ENCODE assay signal across 22 cellular contexts in the genomic region with DNA sequence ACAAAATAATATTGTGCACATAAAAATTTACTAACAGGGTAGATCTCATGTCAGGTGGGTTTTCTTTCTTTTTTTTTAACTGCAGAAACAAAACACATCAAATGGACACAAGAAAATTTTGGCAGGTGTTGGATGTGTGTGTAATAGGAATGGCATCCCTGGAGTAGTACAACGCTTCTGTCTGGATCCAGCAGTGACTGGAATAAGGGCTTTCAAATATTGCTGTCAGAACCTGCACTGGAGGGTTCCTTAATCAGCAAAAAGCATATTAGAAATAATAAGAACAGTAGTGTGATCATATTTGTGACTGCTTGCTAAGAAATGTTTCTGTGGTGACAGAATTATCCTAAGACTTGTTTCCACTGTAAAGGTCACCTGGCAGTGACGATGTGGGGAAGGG. TPM values are rescaled to one million over a fixed set of nuclear protein-coding genes. Genes with fewer than 3 reads are reported as not detected.
DNase-seq lines count a peak whose midpoint lies in the region; ATAC-seq and TF ChIP-seq lines count a peak whose summit lies in the region.
"Had no signal": no experiment of that assay in that cellular context is flagged by ENCODE, and none has a peak within 500 bp of the region (broad histone marks: within the 10 kb centered on the region; RNA-seq: fewer than 3 reads in every experiment).

No MANE protein-coding gene starts in this region.

- H3K27me3 ChIP-seq in PC-3 (ENCODE audit: low read length), result no peaks in the 10 kb centered on the region
- no peaks in the 10 kb centered on the region for H3K27me3 ChIP-seq in trophoblast cell (ENCODE audit: insufficient read depth, low read length)
- no peaks in the 10 kb centered on the region for H3K27me3 ChIP-seq in right lobe of liver
- H3K27me3 ChIP-seq: ascending aorta, left lung, SJCRH30 had no signal

- H4K8ac ChIP-seq in trophoblast cell (ENCODE audit: low read depth, low read length), result no peak overlapping the region

- no peaks in the 10 kb centered on the region for H4K20me1 ChIP-seq in PC-3 (ENCODE audit: low read length)

- H3K18ac ChIP-seq in trophoblast cell (ENCODE audit: low read length), result no peak overlapping the region

- H2AFZ ChIP-seq in PC-3 (ENCODE audit: low read length), result no peak overlapping the region
- no peak overlapping the region for H2AFZ ChIP-seq in trophoblast cell (ENCODE audit: insufficient read depth, low read length, poor library complexity)

- no TSS peak for BruUV-seq in PC-3 (replicated peaks; lab: Mats Ljungman, UMichigan)

- peaks cover 57% of the 10 kb centered on the region for H3K4me1 ChIP-seq in PC-3 (ENCODE audit: insufficient read depth, low read length)
- peaks cover 15 to 18% of the 10 kb centered on the region in 2 experiments for H3K4me1 ChIP-seq in trophoblast cell (ENCODE audit: control insufficient read depth in 1 of 2, insufficient read depth in 2 of 2, low read length in 2 of 2)
- no peaks in the 10 kb centered on the region for H3K4me1 ChIP-seq in right lobe of liver
- H3K4me1 ChIP-seq: ascending aorta had no signal

- H4K12ac ChIP-seq in trophoblast cell (ENCODE audit: low read depth, low read length), result no peak overlapping the region

- H3K4me3 ChIP-seq in PC-3 (ENCODE audit: low read length), result no peak overlapping the region
- H3K4me3 ChIP-seq in choroid plexus epithelial cell (ENCODE audit: low read depth, low read length), result no peak overlapping the region
- H3K4me3 ChIP-seq in trophoblast cell (ENCODE audit: low read depth, low read length), result no peak overlapping the region
- H3K4me3 ChIP-seq in right lobe of liver, result no peak overlapping the region
- H3K4me3 ChIP-seq: ascending aorta, coronary artery, left lung, SJCRH30 had no signal

- no CpG with 5 or more reads among the region's 2 CpGs for WGBS in trophoblast cell (ENCODE audit: extremely low coverage, insufficient coverage, insufficient read length)
- WGBS in right lobe of liver (ENCODE audit: insufficient coverage, low coverage, low lambda C conversion rate, missing lambda C conversion rate), result 74% methylated on average over 2 of the region's 2 CpGs

- peak overlapping the region; percentile 56 for H3K4me2 ChIP-seq in PC-3 (ENCODE audit: low read length)
- H3K4me2 ChIP-seq in trophoblast cell (ENCODE audit: low read length), result no peak overlapping the region

- peaks cover 3% of the 10 kb centered on the region for H3K79me1 ChIP-seq in trophoblast cell (ENCODE audit: low read length)

- no peak overlapping the region for H2BK5ac ChIP-seq in trophoblast cell (ENCODE audit: low read depth, low read length, poor library complexity)

- H3K36me3 Mint-ChIP-seq in activated CD4-positive, alpha-beta T cell treated with anti-CD3 and anti-CD28 coated beads for 36 hours (ENCODE audit: low read depth), result no peaks in the 10 kb centered on the region
- H3K36me3 Mint-ChIP-seq: activated naive CD4-positive, alpha-beta T cell treated with anti-CD3 and anti-CD28 coated beads, Interleukin-2, amount 10 ng/mL, durations not matched to agents 7 days and 5 days had no signal

- no peak overlapping the region for H4K91ac ChIP-seq in trophoblast cell (ENCODE audit: low read depth, low read length)

- H3K4me3 Mint-ChIP-seq in activated CD4-positive, alpha-beta T cell treated with anti-CD3 and anti-CD28 coated beads for 36 hours, result no peak overlapping the region
- H3K4me3 Mint-ChIP-seq: activated naive CD4-positive, alpha-beta T cell treated with anti-CD3 and anti-CD28 coated beads, Interleukin-2, amount 10 ng/mL, durations not matched to agents 7 days and 5 days; neural crest cell had no signal

- H3K9me2 ChIP-seq in PC-3 (replicated peaks; ENCODE audit: low read length), result no peaks in the 10 kb centered on the region

- no peak overlapping the region for H2BK120ac ChIP-seq in trophoblast cell (ENCODE audit: insufficient read depth, low read length, poor library complexity)

- H3F3A ChIP-seq in PC-3 (ENCODE audit: low read length, unreplicated experiment), result no peaks in the 10 kb centered on the region

- H3K9me3 ChIP-seq in PC-3 (ENCODE audit: low read length), result no peaks in the 10 kb centered on the region
- H3K9me3 ChIP-seq in trophoblast cell (ENCODE audit: insufficient read depth, low read depth, low read length), result peaks cover 4% of the 10 kb centered on the region
- no peaks in the 10 kb centered on the region for H3K9me3 ChIP-seq in right lobe of liver
- H3K9me3 ChIP-seq: ascending aorta, left lung, SJCRH30 had no signal

- H3K9me3 Mint-ChIP-seq in activated CD4-positive, alpha-beta T cell treated with anti-CD3 and anti-CD28 coated beads for 36 hours (ENCODE audit: low read depth), result no peaks in the 10 kb centered on the region
- H3K9me3 Mint-ChIP-seq: activated naive CD4-positive, alpha-beta T cell treated with anti-CD3 and anti-CD28 coated beads, Interleukin-2, amount 10 ng/mL, durations not matched to agents 7 days and 5 days; neural crest cell had no signal

- H2AK5ac ChIP-seq in trophoblast cell (ENCODE audit: low read length), result no peak overlapping the region

- ATAC-seq in PC-3, result peak; percentile 50
- no peak for ATAC-seq in activated CD4-positive, alpha-beta T cell treated with anti-CD3 and anti-CD28 coated beads for 36 hours
- ATAC-seq in right lobe of liver, result no peak
- ATAC-seq: left lung had no signal

- no peak for TF ChIP-seq CTCF in PC-3 (conservative IDR thresholded peaks at IDR 0.05; ENCODE audit: low read depth, low read length)
- TF ChIP-seq CTCF in choroid plexus epithelial cell (conservative IDR thresholded peaks at IDR 0.05; ENCODE audit: low read depth, low read length), result no peak
- no peak for TF ChIP-seq CTCF in right lobe of liver (IDR thresholded peaks at IDR 0.05)

- H3K9ac ChIP-seq in PC-3 (ENCODE audit: low read length) (peak overlapping the region; percentile 73), trophoblast cell (ENCODE audit: low read length) (no peak overlapping the region)

- intact Hi-C loops in PC-3 (cut with micrococcal nuclease) (no loop called here), right lobe of liver (cut with DNase I) (no loop called here)
- intact Hi-C loops in activated CD4-positive, alpha-beta T cell treated with anti-CD3 and anti-CD28 coated beads for 36 hours (cut with DNase I, micrococcal nuclease), result no loop called here

- H3K4me1 Mint-ChIP-seq in activated CD4-positive, alpha-beta T cell treated with anti-CD3 and anti-CD28 coated beads for 36 hours, result peaks cover 14% of the 10 kb centered on the region
- H3K4me1 Mint-ChIP-seq: neural crest cell had no signal

- no peak overlapping the region for H2BK12ac ChIP-seq in trophoblast cell (ENCODE audit: low read length)

- no peaks in the 10 kb centered on the region for H3K27me3 Mint-ChIP-seq in activated CD4-positive, alpha-beta T cell treated with anti-CD3 and anti-CD28 coated beads for 36 hours

- H3K79me2 ChIP-seq in PC-3 (ENCODE audit: low read length), result no peaks in the 10 kb centered on the region
- H3K79me2 ChIP-seq in trophoblast cell (ENCODE audit: control insufficient read depth, insufficient read depth, low read length, poor library complexity), result no peaks in the 10 kb centered on the region

- CTCF ChIA-PET in PC-3 (lab: Charles Lee), result no interaction called here
- CTCF ChIA-PET in activated CD4-positive, alpha-beta T cell treated with anti-CD3 and anti-CD28 coated beads for 36 hours (lab: Charles Lee), result no interaction called here

- POLR2A ChIA-PET in PC-3 (lab: Charles Lee; ENCODE audit: unreplicated experiment), result no interaction called here
- POLR2A ChIA-PET in activated CD4-positive, alpha-beta T cell treated with anti-CD3 and anti-CD28 coated beads for 36 hours (lab: Charles Lee), result no interaction called here

- H3K14ac ChIP-seq in trophoblast cell (ENCODE audit: low read length), result no peak overlapping the region

- H3K4ac ChIP-seq in trophoblast cell (ENCODE audit: low read depth, low read length), result no peak overlapping the region

- TF ChIP-seq POLR2A in right lobe of liver (IDR thresholded peaks at IDR 0.05), result no peak

- H3K27ac ChIP-seq in PC-3 (ENCODE audit: low read length) (peak overlapping the region; percentile 94), trophoblast cell (ENCODE audit: low read depth, low read length) (no peak overlapping the region), right lobe of liver (no peak overlapping the region)
- H3K27ac ChIP-seq: ascending aorta, coronary artery, left lung, SJCRH30 had no signal

- peak; percentile 25 for DNase-seq in EL
- peak; percentile 82 for DNase-seq in PC-3
- peak; percentile 39 for DNase-seq in choroid plexus epithelial cell (ENCODE audit: low read depth)
- DNase-seq in trophoblast cell, result peak; percentile 62 to 72
- DNase-seq in activated CD4-positive, alpha-beta T cell treated with anti-CD3 and anti-CD28 coated beads for 36 hours, result no peak
- no peak for DNase-seq in cerebellum (ENCODE audit: low spot score)
- no peak for DNase-seq in NCI-H510A treated with DMSO at 0.1 percent for 48 hours (lab: John Stamatoyannopoulos, UW)
- no peak for DNase-seq in right lobe of liver
- DNase-seq: activated naive CD4-positive, alpha-beta T cell treated with anti-CD3 and anti-CD28 coated beads, Interleukin-2, amount 10 ng/mL, durations not matched to agents 7 days and 5 days; activated T-cell treated with anti-CD3 and anti-CD28 coated beads, Interleukin-2, amount 50 U/mL, for 48 hours; DMS79 treated with DMSO at 0.1 percent for 48 hours; Kasumi-1; left lung; NCI-H2107; NCI-H526 had no signal

- no peak overlapping the region for H3K23ac ChIP-seq in trophoblast cell (ENCODE audit: low read length)

- H3K36me3 ChIP-seq in PC-3 (ENCODE audit: low read depth, low read length) (no peaks in the 10 kb centered on the region), trophoblast cell (ENCODE audit: control insufficient read depth in 1 of 2, insufficient read depth in 2 of 2, low read length in 2 of 2) (no peaks in the 10 kb centered on the region), right lobe of liver (no peaks in the 10 kb centered on the region)
- H3K36me3 ChIP-seq: ascending aorta, left lung, SJCRH30 had no signal

- H3K27ac Mint-ChIP-seq in activated CD4-positive, alpha-beta T cell treated with anti-CD3 and anti-CD28 coated beads for 36 hours, result no peak overlapping the region
- H3K27ac Mint-ChIP-seq: activated naive CD4-positive, alpha-beta T cell treated with anti-CD3 and anti-CD28 coated beads, Interleukin-2, amount 10 ng/mL, durations not matched to agents 7 days and 5 days had no signal

RNA-seq across cellular contexts. Expression of a gene that starts 30.8 kb away (rescaled TPM):
- total RNA-seq in PC-3 (2014; rRNA removed), result 40.0 and 67.9 TPM in 2 replicates
- polyA plus RNA-seq in trophoblast cell (2013), result 0.22 TPM in 2 replicates
- not detected for total RNA-seq in activated CD4-positive, alpha-beta T cell treated with anti-CD3 and anti-CD28 coated beads for 36 hours
- 8.6 TPM for total RNA-seq in cerebellum
- under 1 TPM in 1 of 6 experiments, not detected in 5; 0.20 TPM for total RNA-seq in right lobe of liver
- total RNA-seq: ascending aorta, left lung, mononuclear cell, posterior vena cava, subcutaneous adipose tissue had no signal

RNA-seq across cellular contexts. Expression of a gene that starts 48.0 kb away (rescaled TPM):
- 47.3 and 68.0 TPM in 2 replicates for total RNA-seq in PC-3 (2014; rRNA removed)
- 52.8 and 58.2 TPM in 2 replicates for polyA plus RNA-seq in trophoblast cell (2013)
- 10 to 100 TPM; 23.4 to 29.5 TPM for total RNA-seq in activated CD4-positive, alpha-beta T cell treated with anti-CD3 and anti-CD28 coated beads for 36 hours
- total RNA-seq in cerebellum, result 69.5 TPM
- 10 to 100 TPM; 20.3 to 45.4 (median 32.2) TPM for total RNA-seq in right lobe of liver

Comparison
In these comparisons a context has a peak if more than half of its experiments do, and no peak if none do; other contexts are left out.
1. DNase-seq: peak in EL (single experiment), PC-3 (single experiment), choroid plexus epithelial cell (single experiment) and trophoblast cell (2 of 2); none in activated CD4-positive, alpha-beta T cell treated with anti-CD3 and anti-CD28 coated beads for 36 hours (single experiment), cerebellum (single experiment), NCI-H510A treated with DMSO at 0.1 percent for 48 hours (single experiment) and right lobe of liver (0 of 3).